30 cellular contexts compared by ENCODE assay signal in the genomic region with DNA sequence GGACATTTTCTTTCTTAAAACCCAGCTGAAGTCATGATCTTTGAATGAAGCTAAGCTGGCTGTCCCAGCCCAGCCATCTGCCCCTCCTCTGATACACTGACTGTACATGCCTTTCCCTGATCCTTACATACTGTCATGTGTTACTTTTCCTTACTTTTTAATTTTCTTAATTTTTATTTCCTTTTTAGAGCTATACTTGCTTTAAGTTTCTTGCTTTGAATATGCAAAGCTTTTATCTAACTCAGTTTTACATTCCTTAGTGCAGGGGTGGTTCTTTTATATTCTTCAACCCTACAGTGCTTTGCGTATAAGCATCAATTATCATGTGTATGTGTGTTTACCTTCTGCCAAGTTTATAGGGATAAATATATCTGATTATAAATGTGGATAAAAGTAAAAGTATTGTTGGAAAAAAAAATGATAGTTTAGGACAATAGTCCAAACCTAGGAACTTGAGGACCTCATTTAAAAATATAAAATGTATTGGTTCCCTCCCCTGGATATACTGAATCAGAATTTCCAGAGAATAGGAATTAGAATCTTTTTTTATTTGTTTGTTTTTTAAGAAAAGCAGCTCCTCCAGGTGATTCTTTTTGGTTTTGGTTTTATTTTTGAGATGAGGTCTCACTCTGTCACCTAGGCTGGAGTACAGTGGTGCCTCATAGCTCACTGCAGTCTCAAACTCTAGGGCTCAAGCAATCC.
"Had no signal": no experiment of that assay in that cellular context is flagged by ENCODE, and none has a peak within 500 bp of the region (broad histone marks: within the 10 kb centered on the region; RNA-seq: fewer than 3 reads in every experiment).

No MANE protein-coding gene starts in this region.

- H3K27me3 Mint-ChIP-seq: activated CD4-positive, alpha-beta T cell treated with anti-CD3 and anti-CD28 coated beads, Interleukin-2, amount 10 ng/mL, durations not matched to agents 24 days and 14 days; activated naive CD4-positive, alpha-beta T cell treated with anti-CD3 and anti-CD28 coated beads, Interleukin-2, amount 50 U/mL, for 24 hours; activated naive CD8-positive, alpha-beta T cell treated with anti-CD3 and anti-CD28 coated beads, Interleukin-2, amount 10 ng/mL, durations not matched to agents 7 days and 5 days; T-cell had no signal

- H3K4me1 Mint-ChIP-seq: activated CD4-positive, alpha-beta T cell treated with anti-CD3 and anti-CD28 coated beads, Interleukin-2, amount 10 ng/mL, durations not matched to agents 24 days and 14 days had no signal

- H3K9me3 ChIP-seq: ascending aorta, Peyer's patch, SJSA1 had no signal

- DNase-seq: activated CD4-positive, alpha-beta T cell treated with anti-CD3 and anti-CD28 coated beads for 1 hour; activated CD4-positive, alpha-beta T cell treated with anti-CD3 and anti-CD28 coated beads, Interleukin-2, amount 10 ng/mL, durations not matched to agents 24 days and 14 days; activated CD4-positive, alpha-beta T cell treated with anti-CD3 and anti-CD28 coated beads, Interleukin-2, amount 50 U/mL, for 48 hours; activated CD4-positive, CD25-positive, alpha-beta regulatory T cell; activated CD8-positive, alpha-beta T cell treated with anti-CD3 and anti-CD28 coated beads, Interleukin-2, amount 10 ng/mL, durations not matched to agents 7 days and 5 days; activated gamma-delta T cell; activated naive CD4-positive, alpha-beta T cell treated with Interleukin-2 at 50 U/mL for 16 hours; activated naive CD8-positive, alpha-beta T cell treated with anti-CD3 and anti-CD28 coated beads, Interleukin-2, amount 10 ng/mL, durations not matched to agents 7 days and 5 days; amygdala; NCI-H1048; NCI-H1436 treated with DMSO at 0.1 percent for 48 hours; NCI-H1694 treated with DMSO at 0.1 percent for 48 hours; NCI-H2029; NCI-H345; NCI-H524 treated with DMSO at 0.1 percent for 48 hours; NCI-H774; PC-3; Peyer's patch; RPMI8226; SHP77 treated with DMSO at 0.1 percent for 48 hours; T-cell; T-helper 2 cell; T-helper 9 cell had no signal

- H3K4me3 Mint-ChIP-seq: activated CD4-positive, alpha-beta T cell treated with anti-CD3 and anti-CD28 coated beads, Interleukin-2, amount 10 ng/mL, durations not matched to agents 24 days and 14 days; activated CD8-positive, alpha-beta T cell treated with anti-CD3 and anti-CD28 coated beads, Interleukin-2, amount 10 ng/mL, durations not matched to agents 7 days and 5 days; activated naive CD4-positive, alpha-beta T cell treated with anti-CD3 and anti-CD28 coated beads, Interleukin-2, amount 50 U/mL, for 24 hours; activated naive CD8-positive, alpha-beta T cell treated with anti-CD3 and anti-CD28 coated beads, Interleukin-2, amount 10 ng/mL, durations not matched to agents 7 days and 5 days; T-cell had no signal

- H3K4me1 ChIP-seq: ascending aorta, Peyer's patch, SJSA1 had no signal

- H3K27ac Mint-ChIP-seq: activated CD4-positive, alpha-beta T cell treated with anti-CD3 and anti-CD28 coated beads, Interleukin-2, amount 10 ng/mL, durations not matched to agents 24 days and 14 days; activated naive CD4-positive, alpha-beta T cell treated with anti-CD3 and anti-CD28 coated beads, Interleukin-2, amount 50 U/mL, for 24 hours; activated naive CD8-positive, alpha-beta T cell treated with anti-CD3 and anti-CD28 coated beads, Interleukin-2, amount 10 ng/mL, durations not matched to agents 7 days and 5 days; activated T-helper 2 cell treated with anti-CD3 and anti-CD28 coated beads, Interferon-gamma antibody, Interleukin-2, Interleukin-4, amounts not matched to agents 10 μg/mL and 5 μg/mL and 100 μg/mL, durations not matched to agents 14 hours and 24 hours and 36 hours; T-cell had no signal

- H3K27me3 ChIP-seq: ascending aorta, cardiac muscle cell, Peyer's patch, SJSA1 had no signal

- H3K9me3 Mint-ChIP-seq: activated CD4-positive, alpha-beta T cell treated with anti-CD3 and anti-CD28 coated beads, Interleukin-2, amount 10 ng/mL, durations not matched to agents 24 days and 14 days; activated naive CD4-positive, alpha-beta T cell treated with anti-CD3 and anti-CD28 coated beads, Interleukin-2, amount 50 U/mL, for 24 hours; activated naive CD8-positive, alpha-beta T cell treated with anti-CD3 and anti-CD28 coated beads, Interleukin-2, amount 10 ng/mL, durations not matched to agents 7 days and 5 days; activated T-helper 2 cell treated with anti-CD3 and anti-CD28 coated beads, Interferon-gamma antibody, Interleukin-2, Interleukin-4, amounts not matched to agents 10 μg/mL and 5 μg/mL and 100 μg/mL, durations not matched to agents 14 hours and 24 hours and 36 hours; T-cell had no signal

- ATAC-seq: activated CD8-positive, alpha-beta T cell treated with anti-CD3 and anti-CD28 coated beads, Interleukin-2, amount 10 ng/mL, durations not matched to agents 7 days and 5 days; PC-3; SK-N-SH treated with all-trans-retinoic acid at 6 μM for 48 hours; T-cell had no signal

- H3K4me3 ChIP-seq: ascending aorta, cardiac muscle cell, Peyer's patch, SJSA1 had no signal

- H3K27ac ChIP-seq: ascending aorta, cardiac muscle cell, Peyer's patch, SJSA1, VCaP had no signal
